In the genomic region with DNA sequence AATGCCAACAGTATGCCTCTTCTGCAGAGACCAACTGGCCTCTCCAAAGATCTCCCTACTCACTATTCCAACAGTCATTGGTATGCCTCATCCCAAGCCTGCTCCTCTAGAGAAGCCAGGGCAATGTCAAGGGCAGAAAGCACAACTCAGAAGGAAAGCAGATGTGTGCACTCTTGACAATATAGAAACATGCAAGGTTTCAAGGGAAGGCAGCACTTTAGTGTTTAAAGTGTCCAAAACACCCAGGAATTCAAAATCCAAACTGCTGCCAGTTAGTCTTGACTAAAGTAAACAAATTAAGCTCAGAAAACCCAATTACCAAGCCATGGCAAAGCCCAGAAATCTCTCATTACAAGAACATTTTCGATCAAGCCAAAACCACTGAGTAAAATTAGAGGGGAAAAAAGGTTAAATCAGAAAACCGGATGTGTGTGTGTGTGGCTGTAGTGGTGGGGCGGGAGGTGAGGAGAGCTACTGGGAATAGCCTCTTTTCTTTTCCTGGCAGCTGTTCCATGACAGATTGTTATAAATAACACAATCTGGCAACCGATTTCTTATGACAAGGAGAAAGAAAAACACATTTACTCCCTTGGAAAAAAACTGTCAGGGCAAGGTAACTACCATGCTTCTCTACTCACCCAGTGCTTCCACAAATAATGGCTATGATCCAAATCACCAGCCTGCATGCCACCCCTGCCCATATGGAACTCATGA, we compare ENCODE assay signal across 8 cellular contexts. TPM values are rescaled to one million over a fixed set of nuclear protein-coding genes. Genes with fewer than 3 reads are reported as not detected.
A peak's percentile ranks its signal among the peaks of the same experiment; 100 is the strongest.
DNase-seq lines count a peak whose midpoint lies in the region; ATAC-seq, FAIRE-seq and TF ChIP-seq lines count a peak whose summit lies in the region.

No MANE protein-coding gene starts in this region.

- no peak overlapping the region for H3K4me3 ChIP-seq in pancreas

- peak overlapping the region; percentile 12; the same call in 1 of the 2 replicates for H3K27ac ChIP-seq in C4-2B
- peak overlapping the region in 2 of 4 donors; percentile 27 to 63 for H3K27ac ChIP-seq in pancreas

- ATAC-seq in pancreas (peak; percentile 75 to 87 (median 83)), GM18870 (IDR thresholded peaks at IDR 0.05; ENCODE audit: unreplicated experiment) (no peak), HG03520 (IDR thresholded peaks at IDR 0.05; ENCODE audit: unreplicated experiment) (no peak), HG03135 (IDR thresholded peaks at IDR 0.05; ENCODE audit: unreplicated experiment) (no peak)

- H3K27me3 ChIP-seq in pancreas = no peaks in the 10 kb centered on the region

- no peaks in the 10 kb centered on the region for H3K36me3 ChIP-seq in pancreas

- peak overlapping the region in 2 of 7 donors; percentile 5 to 73 for H3K27ac Mint-ChIP-seq in CD14-positive monocyte

- no peak for FAIRE-seq in pancreas (lab: Jason Lieb, UNC)

- H3K4me3 Mint-ChIP-seq in CD14-positive monocyte = no peak overlapping the region

- 9 to 20% methylated on average over 4 of the region's 4 CpGs for WGBS in pancreas, 2 donors

- peaks cover 14 to 37% (median 19%) of the 10 kb centered on the region in 3 donors for H3K4me1 ChIP-seq in pancreas

- intact Hi-C loops in pancreas (cut with DNase I) (no loop called here), CD14-positive monocyte (cut with micrococcal nuclease) (no loop called here)

- DNase-seq in NCI-H446 treated with DMSO at 0.1 percent for 48 hours (lab: John Stamatoyannopoulos, UW) = peak; percentile 98
- peak; percentile 90 to 95 for DNase-seq in dermis microvascular lymphatic vessel endothelial cell (ENCODE audit: low read depth in 2 of 2)
- peak in 4 of 6 donors; percentile 9 to 20 (median 17) for DNase-seq in pancreas
- no peak for DNase-seq in CD14-positive monocyte (ENCODE audit: low spot score)

- H3K36me3 Mint-ChIP-seq in CD14-positive monocyte = peaks cover 7 to 13% of the 10 kb centered on the region in 2 donors

- H3K9me3 Mint-ChIP-seq in CD14-positive monocyte = peaks cover 0 to 2% (median 0%) of the 10 kb centered on the region in 7 donors

- TF ChIP-seq CTCF in C4-2B (conservative IDR thresholded peaks at IDR 0.05) (no peak), pancreas (IDR thresholded peaks at IDR 0.05) (no peak), CD14-positive monocyte (IDR thresholded peaks at IDR 0.05) (no peak)

- H3K9me3 ChIP-seq in pancreas = no peaks in the 10 kb centered on the region

- no peaks in the 10 kb centered on the region for H3K4me1 Mint-ChIP-seq in CD14-positive monocyte

- H3K27me3 Mint-ChIP-seq in CD14-positive monocyte (ENCODE audit: low read depth in 3 of 3) = no peaks in the 10 kb centered on the region

RNA-seq across cellular contexts. Expression of a gene that starts 39.2 kb away (rescaled TPM):
- 11.6 and 19.0 TPM in 2 replicates for total RNA-seq in dermis microvascular lymphatic vessel endothelial cell
- 10 to 100 TPM in 4 of 6 donors, 1 to 10 TPM in 2; 7.7 to 14.6 (median 12.1) TPM for total RNA-seq in pancreas
- polyA plus RNA-seq in pancreas = 1 to 10 TPM; 6.0 to 9.7 TPM
- 10 to 100 TPM; 14.7 to 18.0 TPM for polyA plus RNA-seq in CD14-positive monocyte

Comparison
In these comparisons a context has a peak if more than half of its experiments do, and no peak if none do; other contexts are left out.
1. ATAC-seq: peak in pancreas (4 of 4); none in GM18870 (single experiment), HG03520 (single experiment) and HG03135 (single experiment).